In the genomic region with DNA sequence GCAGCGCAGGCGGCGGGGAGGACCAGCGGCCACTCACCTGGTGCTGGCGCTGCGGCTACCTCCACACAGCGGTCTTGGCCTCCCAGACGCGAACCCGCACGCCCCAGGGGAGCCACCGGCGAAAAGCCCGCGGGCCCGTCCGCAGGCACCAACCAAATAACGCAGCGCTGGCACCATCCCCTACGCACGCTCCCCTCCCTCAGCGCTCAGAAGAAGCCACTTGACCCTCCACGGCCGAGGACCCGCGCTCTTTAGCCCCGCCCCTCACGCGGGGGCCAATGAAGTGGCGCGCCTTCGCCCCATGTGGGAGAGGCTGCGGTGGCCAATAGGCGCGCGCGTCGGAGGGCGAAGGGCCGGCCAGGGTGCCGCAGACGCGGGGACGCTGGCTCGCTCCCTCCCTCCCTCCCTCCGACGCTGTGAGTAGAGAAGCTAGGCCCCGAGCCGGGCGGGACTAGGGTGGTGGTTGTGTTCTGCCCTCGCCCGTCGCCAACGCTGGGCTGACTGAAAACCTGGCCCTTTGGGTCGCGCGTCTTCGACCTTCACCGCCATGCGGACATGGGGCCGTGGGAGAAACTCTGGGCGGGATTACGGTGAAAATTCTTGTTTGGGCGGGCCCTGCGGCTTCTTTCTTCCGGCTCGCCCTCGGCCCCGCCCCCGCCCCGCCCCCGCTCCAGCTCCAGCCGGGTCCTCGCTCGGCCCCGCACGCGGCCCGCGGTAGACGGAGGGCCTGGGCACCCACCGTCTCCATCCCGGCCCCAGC, we compare ENCODE assay signal across 1 cellular context.
TF ChIP-seq lines count a peak whose summit lies in the region.

A gene with protein sequence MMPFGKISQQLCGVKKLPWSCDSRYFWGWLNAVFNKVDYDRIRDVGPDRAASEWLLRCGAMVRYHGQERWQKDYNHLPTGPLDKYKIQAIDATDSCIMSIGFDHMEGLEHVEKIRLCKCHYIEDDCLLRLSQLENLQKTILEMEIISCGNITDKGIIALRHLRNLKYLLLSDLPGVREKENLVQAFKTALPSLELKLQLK (plus strand): TSS at position 351 of the 760 bp plus-strand sequence. CDS start 9,164 bp downstream, outside the sequence.
A gene (minus strand): TSS at position 256 of the 760 bp plus-strand sequence. CDS start 79 bp downstream, at position 177.

TF ChIP-seq in GM12878, 131 proteins besides CTCF, POLR2A, EP300 and RAD21 (continued from another document):
- TF ChIP-seq POU2F2 (IDR thresholded peaks at IDR 0.05; ENCODE audit: borderline replicate concordance, low read depth, low read length) (peak; percentile 26; the same call in 1 of the 3 replicates), RB1 (IDR thresholded peaks at IDR 0.05; ENCODE audit: borderline replicate concordance) (0 out of 2 replicates have a peak, but pooled peaks have one; percentile 48), CREB1 (IDR thresholded peaks at IDR 0.05; ENCODE audit: low read depth) (no peak; the same call in 1 of the 2 replicates), MEF2B (IDR thresholded peaks at IDR 0.05; ENCODE audit: partially characterized antibody, poor library complexity, severe bottlenecking) (peak; percentile 32), PAX8 (IDR thresholded peaks at IDR 0.05) (no peak), NBN (IDR thresholded peaks at IDR 0.05) (peak; percentile 76; the same call in 1 of the 2 replicates), POLR2AphosphoS2 (IDR thresholded peaks at IDR 0.05; ENCODE audit: low read depth, low read length) (peak; percentile 53; the same call in 1 of the 2 replicates), RUNX3 (IDR thresholded peaks at IDR 0.05; ENCODE audit: low read length) (peak; percentile 57), RELA (IDR thresholded peaks at IDR 0.05; ENCODE audit: borderline replicate concordance, partially characterized antibody) (peak; percentile 25)
- TF ChIP-seq, protein P1, sequence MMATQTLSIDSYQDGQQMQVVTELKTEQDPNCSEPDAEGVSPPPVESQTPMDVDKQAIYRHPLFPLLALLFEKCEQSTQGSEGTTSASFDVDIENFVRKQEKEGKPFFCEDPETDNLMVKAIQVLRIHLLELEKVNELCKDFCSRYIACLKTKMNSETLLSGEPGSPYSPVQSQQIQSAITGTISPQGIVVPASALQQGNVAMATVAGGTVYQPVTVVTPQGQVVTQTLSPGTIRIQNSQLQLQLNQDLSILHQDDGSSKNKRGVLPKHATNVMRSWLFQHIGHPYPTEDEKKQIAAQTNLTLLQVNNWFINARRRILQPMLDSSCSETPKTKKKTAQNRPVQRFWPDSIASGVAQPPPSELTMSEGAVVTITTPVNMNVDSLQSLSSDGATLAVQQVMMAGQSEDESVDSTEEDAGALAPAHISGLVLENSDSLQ (IDR thresholded peaks at IDR 0.05) = peak; percentile 47
- TF ChIP-seq, protein P2, sequence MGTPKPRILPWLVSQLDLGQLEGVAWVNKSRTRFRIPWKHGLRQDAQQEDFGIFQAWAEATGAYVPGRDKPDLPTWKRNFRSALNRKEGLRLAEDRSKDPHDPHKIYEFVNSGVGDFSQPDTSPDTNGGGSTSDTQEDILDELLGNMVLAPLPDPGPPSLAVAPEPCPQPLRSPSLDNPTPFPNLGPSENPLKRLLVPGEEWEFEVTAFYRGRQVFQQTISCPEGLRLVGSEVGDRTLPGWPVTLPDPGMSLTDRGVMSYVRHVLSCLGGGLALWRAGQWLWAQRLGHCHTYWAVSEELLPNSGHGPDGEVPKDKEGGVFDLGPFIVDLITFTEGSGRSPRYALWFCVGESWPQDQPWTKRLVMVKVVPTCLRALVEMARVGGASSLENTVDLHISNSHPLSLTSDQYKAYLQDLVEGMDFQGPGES (IDR thresholded peaks at IDR 0.05) = no peak
- TF ChIP-seq, protein P3, sequence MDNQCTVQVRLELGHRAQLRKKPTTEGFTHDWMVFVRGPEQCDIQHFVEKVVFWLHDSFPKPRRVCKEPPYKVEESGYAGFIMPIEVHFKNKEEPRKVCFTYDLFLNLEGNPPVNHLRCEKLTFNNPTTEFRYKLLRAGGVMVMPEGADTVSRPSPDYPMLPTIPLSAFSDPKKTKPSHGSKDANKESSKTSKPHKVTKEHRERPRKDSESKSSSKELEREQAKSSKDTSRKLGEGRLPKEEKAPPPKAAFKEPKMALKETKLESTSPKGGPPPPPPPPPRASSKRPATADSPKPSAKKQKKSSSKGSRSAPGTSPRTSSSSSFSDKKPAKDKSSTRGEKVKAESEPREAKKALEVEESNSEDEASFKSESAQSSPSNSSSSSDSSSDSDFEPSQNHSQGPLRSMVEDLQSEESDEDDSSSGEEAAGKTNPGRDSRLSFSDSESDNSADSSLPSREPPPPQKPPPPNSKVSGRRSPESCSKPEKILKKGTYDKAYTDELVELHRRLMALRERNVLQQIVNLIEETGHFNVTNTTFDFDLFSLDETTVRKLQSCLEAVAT (IDR thresholded peaks at IDR 0.05) = 0 out of 2 replicates have a peak, but pooled peaks have one; percentile 27
TF ChIP-seq in GM12878: peak in this region for 44.
